In the genomic region with DNA sequence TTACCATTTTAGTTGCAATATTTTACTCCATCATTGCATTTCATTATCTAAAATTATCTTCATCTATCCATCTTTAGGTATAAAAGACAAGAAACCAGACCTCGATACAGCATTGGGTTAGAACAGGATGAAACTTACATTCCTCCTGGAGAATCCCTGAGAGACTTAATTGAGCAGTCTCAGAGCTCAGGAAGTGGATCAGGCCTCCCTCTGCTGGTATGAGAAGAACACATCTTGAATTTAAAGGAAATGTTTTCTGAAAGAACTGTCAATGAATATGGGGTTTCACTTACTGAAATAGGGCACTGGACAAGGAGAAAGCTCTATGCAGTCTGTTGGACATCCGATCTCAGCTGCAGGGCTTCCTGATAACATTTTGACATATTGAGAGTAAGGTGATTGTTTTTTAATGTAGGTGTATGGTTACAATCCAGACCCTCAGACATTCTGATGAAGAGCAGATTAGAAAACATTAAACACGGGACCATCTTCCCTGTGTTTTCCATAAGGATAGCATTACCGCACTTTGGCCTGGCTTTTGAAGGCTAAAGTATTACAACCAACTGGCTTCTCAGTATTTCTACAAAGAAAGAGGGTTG, we compare ENCODE assay signal across 9 cellular contexts.
DNase-seq lines count a peak whose midpoint lies in the region; ATAC-seq and TF ChIP-seq lines count a peak whose summit lies in the region.
"Had no signal": no experiment of that assay in that cellular context is flagged by ENCODE, and none has a peak within 500 bp of the region (broad histone marks: within the 10 kb centered on the region; RNA-seq: fewer than 3 reads in every experiment).

No MANE protein-coding gene starts in this region.

- no peak overlapping the region for H2BK120ac ChIP-seq in mesenchymal stem cell (ENCODE audit: low read depth, low read length)

- H2BK12ac ChIP-seq in mesenchymal stem cell (ENCODE audit: low read length in 2 of 2): no peak overlapping the region

- H3K27me3 Mint-ChIP-seq in chondrocyte (ENCODE audit: low read depth): no peaks in the 10 kb centered on the region

- no peak overlapping the region for H3K27ac ChIP-seq in mesenchymal stem cell (ENCODE audit: low read length, poor library complexity, severe bottlenecking)

- DNase-seq in NCI-H1105 treated with DMSO at 0.1 percent for 48 hours (lab: John Stamatoyannopoulos, UW) (peak; percentile 5), NCI-H1105 (lab: John Stamatoyannopoulos, UW) (no peak), NCI-H446 (lab: John Stamatoyannopoulos, UW) (peak; percentile 14 to 38), chondrocyte (ENCODE audit: low spot score) (no peak), mesenchymal stem cell (peak; percentile 73), T-helper 9 cell (no peak)

- no peak overlapping the region for H2AFZ ChIP-seq in mesenchymal stem cell (ENCODE audit: low read depth, low read length)

- no peak overlapping the region for H4K91ac ChIP-seq in mesenchymal stem cell (ENCODE audit: low read length)

- no peak overlapping the region for H4K8ac ChIP-seq in mesenchymal stem cell (ENCODE audit: low read length)

- H3K9me3 Mint-ChIP-seq in chondrocyte (ENCODE audit: low read depth): no peaks in the 10 kb centered on the region

- no peak overlapping the region for H3K4me3 Mint-ChIP-seq in chondrocyte (ENCODE audit: unreplicated experiment)
- H3K4me3 Mint-ChIP-seq: B cell had no signal

- no peaks in the 10 kb centered on the region for H3K27me3 ChIP-seq in mesenchymal stem cell (ENCODE audit: control insufficient read depth in 1 of 2, insufficient read depth in 1 of 2, low read length in 2 of 2)

- 56% methylated on average over 4 of the region's 4 CpGs for WGBS in mesenchymal stem cell

- no peak for ATAC-seq in GM19023 (IDR thresholded peaks at IDR 0.05; ENCODE audit: unreplicated experiment)
- ATAC-seq in HG03159 (IDR thresholded peaks at IDR 0.05; ENCODE audit: unreplicated experiment): no peak

- no peaks in the 10 kb centered on the region for H3K9me3 ChIP-seq in mesenchymal stem cell (ENCODE audit: control insufficient read depth, low read length)

- no peak overlapping the region for H2AK5ac ChIP-seq in mesenchymal stem cell (ENCODE audit: low read length, severe bottlenecking)

- no peak overlapping the region for H3K27ac Mint-ChIP-seq in chondrocyte (ENCODE audit: unreplicated experiment)
- H3K27ac Mint-ChIP-seq: B cell had no signal

- H3K23ac ChIP-seq in mesenchymal stem cell (ENCODE audit: low read length in 2 of 2): no peak overlapping the region

- no peaks in the 10 kb centered on the region for H3K79me1 ChIP-seq in mesenchymal stem cell (replicated peaks; ENCODE audit: low read length, poor library complexity, severe bottlenecking)

- H3K14ac ChIP-seq in mesenchymal stem cell (ENCODE audit: low read length in 2 of 2): no peak overlapping the region

- no peak overlapping the region for H3K4me2 ChIP-seq in mesenchymal stem cell (ENCODE audit: low read length, poor library complexity, severe bottlenecking)

- H3K18ac ChIP-seq in mesenchymal stem cell (ENCODE audit: low read depth in 1 of 2, low read length in 2 of 2): peak overlapping the region in 1 of 2 experiments; percentile 8

- peaks cover 22% of the 10 kb centered on the region for H3K4me1 Mint-ChIP-seq in chondrocyte (ENCODE audit: low read depth)
- H3K4me1 Mint-ChIP-seq: B cell had no signal

- H3K4ac ChIP-seq in mesenchymal stem cell (ENCODE audit: low read depth in 1 of 2, low read length in 2 of 2): no peak overlapping the region

- H3K36me3 ChIP-seq in mesenchymal stem cell (ENCODE audit: control insufficient read depth in 1 of 2, insufficient read depth in 2 of 2, low read depth in 1 of 2, low read length in 2 of 2): peaks cover 0 to 14% of the 10 kb centered on the region in 2 experiments

- no peak overlapping the region for H3K4me3 ChIP-seq in mesenchymal stem cell (ENCODE audit: insufficient read depth in 1 of 2, low read depth in 1 of 2, low read length in 2 of 2)

- TF ChIP-seq CTCF in chondrocyte (IDR thresholded peaks at IDR 0.05): peak; percentile 89

- H3K36me3 Mint-ChIP-seq in chondrocyte (ENCODE audit: low read depth): no peaks in the 10 kb centered on the region

- no peak overlapping the region for H2BK15ac ChIP-seq in mesenchymal stem cell (ENCODE audit: low read depth, poor library complexity, severe bottlenecking)

- no peak overlapping the region for H3K9ac ChIP-seq in mesenchymal stem cell (ENCODE audit: low read length)

- H2BK5ac ChIP-seq in mesenchymal stem cell (ENCODE audit: low read depth, low read length, poor library complexity, severe bottlenecking): no peak overlapping the region

- H3K4me1 ChIP-seq in mesenchymal stem cell (ENCODE audit: control insufficient read depth, insufficient read depth, low read depth, low read length): no peaks in the 10 kb centered on the region

Comparison
In these comparisons a context has a peak if more than half of its experiments do, and no peak if none do; other contexts are left out.
1. DNase-seq: peak in NCI-H1105 treated with DMSO at 0.1 percent for 48 hours (single experiment), NCI-H446 (2 of 2) and mesenchymal stem cell (single experiment); none in NCI-H1105 (single experiment), chondrocyte (single experiment) and T-helper 9 cell (single experiment).